In genomic region chr6:106084973-106085686, GRCh38 we compare ENCODE assay signal across 8 cellular contexts. TPM values are rescaled to one million over a fixed set of nuclear protein-coding genes. Genes with fewer than 3 reads are reported as not detected.
DNase-seq lines count a peak whose midpoint lies in the region; ATAC-seq, FAIRE-seq and TF ChIP-seq lines count a peak whose summit lies in the region.

No MANE protein-coding gene starts in this region.

- H3K9me3 ChIP-seq in PC-3 (ENCODE audit: low read length) (no peaks in the 10 kb centered on the region), psoas muscle (no peaks in the 10 kb centered on the region)

- intact Hi-C loops in PC-3 (cut with micrococcal nuclease) = loop anchor here (1.0 to 10.0 kb wide), 5 partner anchors 93 to 654 kb away; no protein-coding TSS in a partner anchor
- intact Hi-C loops in psoas muscle (cut with DNase I) = loop anchor here in 1 of 2 donors (5.0 to 10.0 kb wide), 5 partner anchors 140 to 598 kb away; no protein-coding TSS in a partner anchor

- H3K79me2 ChIP-seq in PC-3 (ENCODE audit: low read length) = peaks cover 11% of the 10 kb centered on the region; the same call in 1 of the 2 replicates

- no peaks in the 10 kb centered on the region for H4K20me1 ChIP-seq in PC-3 (ENCODE audit: low read length)

- peak; percentile 29 for ATAC-seq in PC-3
- ATAC-seq in psoas muscle = no peak
- no peak for ATAC-seq in HG03159 (IDR thresholded peaks at IDR 0.05; ENCODE audit: unreplicated experiment)
- no peak for ATAC-seq in HG02970 (IDR thresholded peaks at IDR 0.05; ENCODE audit: low FRiP score, unreplicated experiment)

- POLR2A ChIA-PET in PC-3 (lab: Charles Lee; ENCODE audit: unreplicated experiment) = interaction anchor here (0.6 kb wide), 1 partner anchor 189 kb away, joined by 5 read pairs; no protein-coding TSS in a partner anchor

- H3K9ac ChIP-seq in PC-3 (ENCODE audit: low read length) = peak overlapping the region; percentile 65

- FAIRE-seq in D721Med (lab: Jason Lieb, UNC) = no peak

- H2AFZ ChIP-seq in PC-3 (ENCODE audit: low read length) = peak overlapping the region; percentile 100

- 33 to 53% (median 51%) methylated on average over 7 of the region's 7 CpGs for WGBS in psoas muscle, 3 donors

- no peaks in the 10 kb centered on the region for H3K9me2 ChIP-seq in PC-3 (replicated peaks; ENCODE audit: low read length)

- no peaks in the 10 kb centered on the region for H3K36me3 ChIP-seq in PC-3 (ENCODE audit: low read depth, low read length)
- no peaks in the 10 kb centered on the region for H3K36me3 ChIP-seq in psoas muscle (ENCODE audit: insufficient read depth in 1 of 2, low read depth in 1 of 2)

- H3K4me2 ChIP-seq in PC-3 (ENCODE audit: low read length) = peak overlapping the region; percentile 97

- H3K27ac ChIP-seq in PC-3 (ENCODE audit: low read length) (peak overlapping the region; percentile 68), psoas muscle (peak overlapping the region; percentile 30)

- CTCF ChIA-PET in PC-3 (lab: Charles Lee) = interaction anchor here (0.8 kb wide), 1 partner anchor 141 kb away, joined by 3 read pairs; no protein-coding TSS in a partner anchor

- H3F3A ChIP-seq in PC-3 (ENCODE audit: low read length, unreplicated experiment) = no peaks in the 10 kb centered on the region

- no peaks in the 10 kb centered on the region for H3K27me3 ChIP-seq in PC-3 (ENCODE audit: low read length)
- peaks cover 0 to 4% (median 0%) of the 10 kb centered on the region in 3 donors for H3K27me3 ChIP-seq in psoas muscle (ENCODE audit: insufficient read depth in 3 of 3, low read length in 2 of 3)

- no peak; the same call in 1 of the 2 replicates for TF ChIP-seq CTCF in PC-3 (conservative IDR thresholded peaks at IDR 0.05; ENCODE audit: low read depth, low read length)
- TF ChIP-seq CTCF in psoas muscle (IDR thresholded peaks at IDR 0.05) = no peak
- TF ChIP-seq CTCF in D721Med (IDR thresholded peaks at IDR 0.05; ENCODE audit: insufficient read depth, missing control alignments) = no peak

- H3K4me1 ChIP-seq in PC-3 (ENCODE audit: insufficient read depth, low read length) = peaks cover 49% of the 10 kb centered on the region
- H3K4me1 ChIP-seq in psoas muscle = peaks cover 4% of the 10 kb centered on the region

- DNase-seq in GM03348 (ENCODE audit: low spot score) = peak; percentile 42
- DNase-seq in PC-3 = peak; percentile 40
- peak; percentile 45 for DNase-seq in epidermal melanocyte (ENCODE audit: insufficient read length, low spot score)
- no peak for DNase-seq in psoas muscle
- DNase-seq in D721Med (ENCODE audit: insufficient read length, low spot score) = no peak
- no peak for DNase-seq in stimulated activated naive CD4-positive, alpha-beta T cell (lab: John Stamatoyannopoulos, UW)

- BruUV-seq in PC-3 (replicated peaks; lab: Mats Ljungman, UMichigan) = no TSS peak

- H3K4me3 ChIP-seq in PC-3 (ENCODE audit: low read length) (peak overlapping the region; percentile 86), psoas muscle (peak overlapping the region; percentile 59)

RNA-seq across cellular contexts. Expression of gene PRDM1, which starts 1.0 kb away (rescaled TPM):
- 2.0 and 2.5 TPM in 2 replicates for total RNA-seq in PC-3 (2014; rRNA removed)
- total RNA-seq in psoas muscle = 1 to 10 TPM; 1.3 to 2.0 (median 1.7) TPM
- under 1 TPM; 0.33 to 0.72 (median 0.36) TPM for polyA plus RNA-seq in psoas muscle

Comparison
In these comparisons a context has a peak if more than half of its experiments do, and no peak if none do; other contexts are left out.
1. DNase-seq: peak in GM03348 (single experiment), PC-3 (single experiment) and epidermal melanocyte (single experiment); none in psoas muscle (0 of 2), D721Med (single experiment) and stimulated activated naive CD4-positive, alpha-beta T cell (0 of 6).